Comparison of ENCODE assay signal across 10 cellular contexts in the genomic region with DNA sequence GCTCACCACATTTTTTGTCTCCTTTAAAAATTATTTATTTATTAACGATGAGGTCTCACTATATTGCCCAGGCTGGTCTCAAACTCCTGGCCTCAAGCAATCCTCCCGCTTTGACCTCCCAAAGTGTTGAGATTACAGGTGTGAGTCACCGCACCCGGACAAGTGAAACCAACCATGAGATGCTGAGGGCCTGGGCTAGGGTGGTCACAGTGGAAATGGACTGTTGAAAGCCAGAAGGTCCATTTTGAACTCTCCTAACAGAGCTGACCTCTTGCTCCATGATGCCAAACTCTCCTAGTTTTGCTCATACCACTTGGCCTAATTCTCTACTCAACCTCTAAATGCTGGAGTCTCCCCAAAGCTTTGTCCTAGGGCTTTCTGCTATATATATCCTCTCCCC.
DNase-seq lines count a peak whose midpoint lies in the region; ATAC-seq and TF ChIP-seq lines count a peak whose summit lies in the region.
"Had no signal": no experiment of that assay in that cellular context is flagged by ENCODE, and none has a peak within 500 bp of the region (broad histone marks: within the 10 kb centered on the region; RNA-seq: fewer than 3 reads in every experiment).

No MANE protein-coding gene starts in this region.

- H3K36me3 Mint-ChIP-seq in CD4-positive, alpha-beta T cell (ENCODE audit: low read depth), result peaks cover 9% of the 10 kb centered on the region
- H3K36me3 Mint-ChIP-seq in naive B cell, result no peaks in the 10 kb centered on the region

- TF ChIP-seq CTCF in CD4-positive, alpha-beta T cell (IDR thresholded peaks at IDR 0.05), result no peak
- no peak for TF ChIP-seq CTCF in breast epithelium (IDR thresholded peaks at IDR 0.05)
- no peak for TF ChIP-seq CTCF in thyroid gland (IDR thresholded peaks at IDR 0.05)

- H3K9me3 Mint-ChIP-seq in CD4-positive, alpha-beta T cell, result no peaks in the 10 kb centered on the region
- H3K9me3 Mint-ChIP-seq in naive B cell, result no peaks in the 10 kb centered on the region

- CTCF ChIA-PET in CD4-positive, alpha-beta T cell (lab: Charles Lee), result interaction anchor here (0.6 to 1.6 kb wide), 2 partner anchors 18 to 40 kb away, joined by 3 to 5 read pairs; no protein-coding TSS in a partner anchor

- intact Hi-C loops in CD4-positive, alpha-beta T cell (cut with DNase I, micrococcal nuclease), result loop anchor here in 1 of 2 experiments (10.0 kb wide), 1 partner anchor 388 kb away; a partner anchor contains a TSS
- intact Hi-C loops in breast epithelium (cut with DNase I; ENCODE audit: low total_unique reads) (no loop called here), thyroid gland (cut with DNase I) (no loop called here)

- peaks cover 75% of the 10 kb centered on the region for H3K4me1 Mint-ChIP-seq in CD4-positive, alpha-beta T cell (ENCODE audit: low read depth)
- peaks cover 66 to 81% (median 77%) of the 10 kb centered on the region in 3 donors for H3K4me1 Mint-ChIP-seq in naive B cell

- H3K27ac ChIP-seq in CD4-positive, alpha-beta T cell (ENCODE audit: low read depth, low read length), result peak overlapping the region; percentile 45
- H3K27ac ChIP-seq in breast epithelium, result peak overlapping the region in 1 of 2 donors; percentile 23
- no peak overlapping the region for H3K27ac ChIP-seq in thyroid gland

- no peak overlapping the region for H3K4me3 ChIP-seq in breast epithelium
- no peak overlapping the region for H3K4me3 ChIP-seq in thyroid gland (replicated peaks in 1 of 3)

- ATAC-seq in CD4-positive, alpha-beta T cell (ENCODE audit: poor library complexity), result no peak
- ATAC-seq in GM19467 (IDR thresholded peaks at IDR 0.05; ENCODE audit: unreplicated experiment) (peak; percentile 4), naive B cell (ENCODE audit: low read depth in 2 of 2) (no peak), HG02588 (IDR thresholded peaks at IDR 0.05; ENCODE audit: unreplicated experiment) (no peak)

- WGBS in thyroid gland, 2 donors, result 96 to 100% methylated on average over 4 of the region's 4 CpGs

- H3K27me3 Mint-ChIP-seq in CD4-positive, alpha-beta T cell, result no peaks in the 10 kb centered on the region
- H3K27me3 Mint-ChIP-seq in naive B cell, result no peaks in the 10 kb centered on the region

- H3K27me3 ChIP-seq in CD4-positive, alpha-beta T cell (ENCODE audit: control insufficient read depth, insufficient read depth, low read length), result no peaks in the 10 kb centered on the region
- H3K27me3 ChIP-seq in breast epithelium, result no peaks in the 10 kb centered on the region
- H3K27me3 ChIP-seq in thyroid gland, result no peaks in the 10 kb centered on the region

- H3K9me3 ChIP-seq in CD4-positive, alpha-beta T cell (ENCODE audit: control insufficient read depth, low read length), result no peaks in the 10 kb centered on the region
- H3K9me3 ChIP-seq in breast epithelium (no peaks in the 10 kb centered on the region), thyroid gland (no peaks in the 10 kb centered on the region)

- DNase-seq in CD4-positive, alpha-beta T cell, result no peak
- peak; percentile 48 for DNase-seq in OCI-M1 (lab: John Stamatoyannopoulos, UW)
- no peak for DNase-seq in naive B cell
- DNase-seq in breast epithelium (ENCODE audit: low spot score in 2 of 2), result no peak
- DNase-seq in NCI-H1048 (lab: John Stamatoyannopoulos, UW), result no peak
- no peak for DNase-seq in thyroid gland
- DNase-seq: COR-L47; stimulated activated CD4-positive, alpha-beta T cell treated with anti-CD3 and anti-CD28 coated beads, Interleukin-2, amount 100 ng/mL, for 24 hours had no signal

- H3K4me1 ChIP-seq in breast epithelium (peaks cover 0 to 8% of the 10 kb centered on the region in 2 donors), thyroid gland (peaks cover 19 to 34% of the 10 kb centered on the region in 2 donors)

- H3K36me3 ChIP-seq in breast epithelium (no peaks in the 10 kb centered on the region), thyroid gland (no peaks in the 10 kb centered on the region)

- POLR2A ChIA-PET in CD4-positive, alpha-beta T cell (lab: Charles Lee), result interaction anchor here (0.7 to 1.1 kb wide), 2 partner anchors 10 to 35 kb away, joined by 3 read pairs; no protein-coding TSS in a partner anchor

- TF ChIP-seq POLR2A in breast epithelium (IDR thresholded peaks at IDR 0.05), result no peak
- TF ChIP-seq POLR2A in thyroid gland (IDR thresholded peaks at IDR 0.05), result no peak

- peak overlapping the region; percentile 82 for H3K4me3 Mint-ChIP-seq in CD4-positive, alpha-beta T cell
- peak overlapping the region; percentile 52 to 89 (median 76) for H3K4me3 Mint-ChIP-seq in naive B cell

- peak overlapping the region; percentile 96 for H3K27ac Mint-ChIP-seq in CD4-positive, alpha-beta T cell
- H3K27ac Mint-ChIP-seq in naive B cell, result peak overlapping the region in 5 of 6 donors; percentile 95 to 99 (median 98)
